ENCODE assay signal across 34 cellular contexts in genomic region chr6:33843696-33844121, GRCh38. TPM values are rescaled to one million over a fixed set of nuclear protein-coding genes. Genes with fewer than 3 reads are reported as not detected.
"Had no signal": no experiment of that assay in that cellular context is flagged by ENCODE, and none has a peak within 500 bp of the region (broad histone marks: within the 10 kb centered on the region; RNA-seq: fewer than 3 reads in every experiment).

No MANE protein-coding gene starts in this region.

- H3K36me3 ChIP-seq: colonic mucosa, esophagus muscularis mucosa, gastrocnemius medialis, sigmoid colon, vagina had no signal

- H3K27ac ChIP-seq: colonic mucosa, dorsolateral prefrontal cortex, esophagus muscularis mucosa, gastrocnemius medialis, sigmoid colon, testis, vagina had no signal

- H3K4me3 Mint-ChIP-seq: activated B cell treated with CpG ODN at 0.5 μM for 24 hours; activated CD4-positive, alpha-beta T cell treated with anti-CD3 and anti-CD28 coated beads for 36 hours; activated naive CD4-positive, alpha-beta T cell treated with anti-CD3 and anti-CD28 coated beads for 36 hours; activated naive CD8-positive, alpha-beta T cell treated with anti-CD3 and anti-CD28 coated beads, Interleukin-2, amount 10 ng/mL, durations not matched to agents 7 days and 5 days; activated T-cell treated with anti-CD3 and anti-CD28 coated beads, Interleukin-2, amount 50 U/mL, for 4 hours; effector memory CD8-positive, alpha-beta T cell; memory B cell; neural crest cell; stimulated activated naive B cell treated with anti-CD40 and anti-IgM and Interleukin-4, amounts not matched to agents 10 μg/mL and 1 μg/mL and 100 μg/mL, for 72 hours had no signal

- H3K27me3 Mint-ChIP-seq: activated CD4-positive, alpha-beta T cell treated with anti-CD3 and anti-CD28 coated beads for 36 hours had no signal

- ATAC-seq: activated CD4-positive, alpha-beta T cell treated with anti-CD3 and anti-CD28 coated beads for 36 hours; activated T-cell treated with anti-CD3 and anti-CD28 coated beads, Interleukin-2, amount 50 U/mL, for 4 hours; effector memory CD8-positive, alpha-beta T cell; gastrocnemius medialis; left cardiac atrium; mucosa of descending colon; stimulated activated naive B cell treated with anti-CD40 and anti-IgM and Interleukin-4, amounts not matched to agents 10 μg/mL and 1 μg/mL and 100 μg/mL, for 72 hours had no signal

- FAIRE-seq: bronchial epithelial cell, endothelial cell of umbilical vein, islet of Langerhans had no signal

- H3K4me1 ChIP-seq: colonic mucosa, gastrocnemius medialis had no signal

- DNase-seq: activated B cell treated with CpG ODN at 0.5 μM for 24 hours; activated CD4-positive, alpha-beta T cell treated with anti-CD3 and anti-CD28 coated beads for 36 hours; activated CD4-positive, alpha-beta T cell treated with anti-CD3 and anti-CD28 coated beads, Interleukin-2, amount 50 U/mL, for 4 hours; activated CD8-positive, alpha-beta memory T cell treated with anti-CD3 and anti-CD28 coated beads for 24 hours; activated CD8-positive, alpha-beta memory T cell treated with anti-CD3 and anti-CD28 coated beads, Interleukin-2, amount 50 U/mL, for 4 hours; activated naive CD4-positive, alpha-beta T cell treated with anti-CD3 and anti-CD28 coated beads for 36 hours; activated naive CD8-positive, alpha-beta T cell treated with anti-CD3 and anti-CD28 coated beads, Interleukin-2, amount 10 ng/mL, durations not matched to agents 7 days and 5 days; activated T-cell treated with anti-CD3 and anti-CD28 coated beads, Interleukin-2, amount 50 U/mL, for 4 hours; amygdala; colonic mucosa; dorsolateral prefrontal cortex; effector memory CD8-positive, alpha-beta T cell; gastrocnemius medialis; hypothalamus; left cardiac atrium; sigmoid colon; stimulated activated CD4-positive, alpha-beta T cell treated with anti-CD3 and anti-CD28 coated beads, Interleukin-2, amount 100 ng/mL, for 48 hours; stimulated activated CD8-positive, alpha-beta memory T cell treated with anti-CD3 and anti-CD28 coated beads, Interleukin-4, amount 100 ng/mL, for 48 hours; stimulated activated naive B cell treated with anti-CD40 and anti-IgM and Interleukin-4, amounts not matched to agents 10 μg/mL and 1 μg/mL and 100 μg/mL, for 72 hours; testis; trophoblast cell had no signal

- H3K4me3 ChIP-seq: colonic mucosa, dorsolateral prefrontal cortex, esophagus muscularis mucosa, gastrocnemius medialis, mucosa of descending colon, sigmoid colon, testis, vagina had no signal

- H3K9me3 Mint-ChIP-seq: activated B cell treated with CpG ODN at 0.5 μM for 24 hours; activated naive CD4-positive, alpha-beta T cell treated with anti-CD3 and anti-CD28 coated beads for 36 hours; activated naive CD8-positive, alpha-beta T cell treated with anti-CD3 and anti-CD28 coated beads, Interleukin-2, amount 10 ng/mL, durations not matched to agents 7 days and 5 days; activated T-cell treated with anti-CD3 and anti-CD28 coated beads, Interleukin-2, amount 50 U/mL, for 4 hours; activated T-helper 2 cell treated with anti-CD3 and anti-CD28 coated beads, Interferon-gamma antibody, Interleukin-2, Interleukin-4, amounts not matched to agents 10 μg/mL and 5 μg/mL and 100 μg/mL, durations not matched to agents 14 hours and 24 hours and 36 hours; effector memory CD8-positive, alpha-beta T cell; memory B cell; neural crest cell; stimulated activated naive B cell treated with anti-CD40 and anti-IgM and Interleukin-4, amounts not matched to agents 10 μg/mL and 1 μg/mL and 100 μg/mL, for 72 hours had no signal

- H3K36me3 Mint-ChIP-seq: activated naive CD8-positive, alpha-beta T cell treated with anti-CD3 and anti-CD28 coated beads, Interleukin-2, amount 10 ng/mL, durations not matched to agents 7 days and 5 days; memory B cell; stimulated activated naive B cell treated with anti-CD40 and anti-IgM and Interleukin-4, amounts not matched to agents 10 μg/mL and 1 μg/mL and 100 μg/mL, for 72 hours had no signal

- H3K27me3 ChIP-seq: colonic mucosa, dorsolateral prefrontal cortex, gastrocnemius medialis, sigmoid colon, testis, vagina had no signal

- H3K27ac Mint-ChIP-seq: activated B cell treated with CpG ODN at 0.5 μM for 24 hours; activated CD4-positive, alpha-beta T cell treated with anti-CD3 and anti-CD28 coated beads for 36 hours; activated naive CD4-positive, alpha-beta T cell treated with anti-CD3 and anti-CD28 coated beads for 36 hours; activated naive CD8-positive, alpha-beta T cell treated with anti-CD3 and anti-CD28 coated beads, Interleukin-2, amount 10 ng/mL, durations not matched to agents 7 days and 5 days; activated T-helper 2 cell treated with anti-CD3 and anti-CD28 coated beads, Interferon-gamma antibody, Interleukin-2, Interleukin-4, amounts not matched to agents 10 μg/mL and 5 μg/mL and 100 μg/mL, durations not matched to agents 14 hours and 24 hours and 36 hours; effector memory CD8-positive, alpha-beta T cell; memory B cell; stimulated activated naive B cell treated with anti-CD40 and anti-IgM and Interleukin-4, amounts not matched to agents 10 μg/mL and 1 μg/mL and 100 μg/mL, for 72 hours had no signal

- H3K9me3 ChIP-seq: colonic mucosa, esophagus muscularis mucosa, gastrocnemius medialis, mucosa of descending colon, sigmoid colon, testis, vagina had no signal

RNA-seq across cellular contexts. Expression of gene MLN, which starts 39.9 kb away (rescaled TPM):
- total RNA-seq: activated B cell treated with CpG ODN at 0.5 μM for 24 hours; activated CD4-positive, alpha-beta T cell treated with anti-CD3 and anti-CD28 coated beads for 36 hours; activated naive CD4-positive, alpha-beta T cell treated with anti-CD3 and anti-CD28 coated beads for 36 hours; activated naive CD8-positive, alpha-beta T cell treated with anti-CD3 and anti-CD28 coated beads, Interleukin-2, amount 10 ng/mL, durations not matched to agents 7 days and 5 days; activated T-cell treated with anti-CD3 and anti-CD28 coated beads, Interleukin-2, amount 50 U/mL, for 4 hours; activated T-helper 2 cell treated with anti-CD3 and anti-CD28 coated beads, Interferon-gamma antibody, Interleukin-2, Interleukin-4, amounts not matched to agents 10 μg/mL and 5 μg/mL and 100 μg/mL, durations not matched to agents 14 hours and 24 hours and 36 hours; bronchial epithelial cell; dorsolateral prefrontal cortex; endothelial cell of umbilical vein; esophagus muscularis mucosa; gastrocnemius medialis; left cardiac atrium; lower leg skin; mucosa of descending colon; neural crest cell; osteoblast; posterior vena cava; renal cortical epithelial cell; sigmoid colon; testis; vagina had no signal
- polyA plus RNA-seq: endothelial cell of umbilical vein had no signal
